18 cellular contexts compared by ENCODE assay signal in the genomic region with DNA sequence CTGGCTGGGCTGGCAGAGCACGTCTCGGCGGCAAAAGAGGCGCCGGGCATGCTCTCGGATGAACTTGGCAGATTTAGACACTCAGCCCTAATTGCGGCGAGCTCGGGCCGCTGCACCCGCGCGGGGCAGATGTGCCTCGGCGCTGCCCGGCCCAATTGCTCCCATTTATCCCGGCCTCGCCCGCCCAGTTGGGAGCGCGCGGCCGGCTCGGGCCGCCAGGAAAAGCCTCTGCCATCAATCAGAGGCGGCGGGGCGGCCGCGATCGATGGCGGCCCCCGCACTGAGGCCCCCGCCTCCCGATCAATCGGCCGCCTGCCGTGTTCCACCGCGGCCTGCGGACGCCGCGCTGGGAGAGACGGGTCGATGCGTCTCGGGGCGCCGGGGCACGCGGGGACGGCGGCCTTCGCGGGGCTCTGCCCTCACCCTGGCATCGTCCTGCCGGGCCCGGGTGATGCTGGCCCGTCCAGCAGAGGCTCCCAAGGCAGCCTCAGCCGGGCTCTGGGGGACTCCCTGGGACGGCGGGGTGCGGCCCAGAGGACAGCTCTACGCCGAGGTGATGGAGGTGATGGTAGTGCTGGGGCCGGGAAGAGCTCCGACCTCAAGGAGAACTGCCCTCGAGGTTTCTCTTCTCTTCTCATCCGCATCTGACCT.
DNase-seq lines count a peak whose midpoint lies in the region; ATAC-seq and TF ChIP-seq lines count a peak whose summit lies in the region.
"Had no signal": no experiment of that assay in that cellular context is flagged by ENCODE, and none has a peak within 500 bp of the region (broad histone marks: within the 10 kb centered on the region; RNA-seq: fewer than 3 reads in every experiment).

No MANE protein-coding gene starts in this region.

- no peaks in the 10 kb centered on the region for H3K9me3 Mint-ChIP-seq in endodermal cell
- H3K9me3 Mint-ChIP-seq: activated T-helper 1 cell treated with anti-CD3 and anti-CD28 coated beads, Interleukin-12 subunit alpha, Interleukin-12 subunit beta, Interleukin-2, Interleukin-4 antibody, amounts not matched to agents 30 ng/mL and 10 ng/mL and 1 ng/mL, durations not matched to agents 14 hours and 24 hours and 36 hours; central memory CD8-positive, alpha-beta T cell; T-cell had no signal

- H3K27me3 ChIP-seq in endodermal cell (ENCODE audit: control insufficient read depth, insufficient read depth, low read length, poor library complexity, severe bottlenecking) (peaks cover 68% of the 10 kb centered on the region), lung (ENCODE audit: control insufficient read depth, insufficient read depth) (peaks cover 15% of the 10 kb centered on the region), suprapubic skin (peaks cover 35% of the 10 kb centered on the region)

- H3K27ac ChIP-seq in endodermal cell (ENCODE audit: low read depth, low read length) (no peak overlapping the region), lung (ENCODE audit: low read depth in 1 of 2, low read length in 1 of 2) (no peak overlapping the region), suprapubic skin (no peak overlapping the region)
- H3K27ac ChIP-seq: 22Rv1, VCaP had no signal

- H3K27me3 Mint-ChIP-seq in endodermal cell (ENCODE audit: insufficient read depth) = peaks cover 72% of the 10 kb centered on the region

- no peak for TF ChIP-seq CTCF in endodermal cell (conservative IDR thresholded peaks at IDR 0.05)
- no peak for TF ChIP-seq CTCF in lung (IDR thresholded peaks at IDR 0.05; ENCODE audit: control extremely low read depth, extremely low read depth)
- TF ChIP-seq CTCF in suprapubic skin (IDR thresholded peaks at IDR 0.05) = no peak

- H3K36me3 ChIP-seq in endodermal cell (ENCODE audit: control insufficient read depth, insufficient read depth, low read length) (no peaks in the 10 kb centered on the region), lung (ENCODE audit: control insufficient read depth in 2 of 2, insufficient read depth in 2 of 2, low read length in 2 of 2) (no peaks in the 10 kb centered on the region), suprapubic skin (no peaks in the 10 kb centered on the region)

- H3K9ac ChIP-seq in endodermal cell (ENCODE audit: extremely low read depth, low read length, poor library complexity, severe bottlenecking) = no peak overlapping the region

- no peaks in the 10 kb centered on the region for H3K4me1 Mint-ChIP-seq in endodermal cell
- H3K4me1 Mint-ChIP-seq: central memory CD8-positive, alpha-beta T cell; T-cell had no signal

- TF ChIP-seq POLR2A in suprapubic skin (IDR thresholded peaks at IDR 0.05) = no peak

- no peaks in the 10 kb centered on the region for H3K36me3 Mint-ChIP-seq in endodermal cell (ENCODE audit: low read depth)
- H3K36me3 Mint-ChIP-seq: T-cell had no signal

- 9 to 10% methylated on average over 18 to 70 of the region's 70 CpGs for WGBS in endodermal cell (ENCODE audit: insufficient coverage in 1 of 2, insufficient read length in 1 of 2), 2 experiments
- WGBS in lung, 2 donors = 2 to 5% methylated on average over 50 to 70 of the region's 70 CpGs
- WGBS in suprapubic skin = 7% methylated on average over 9 of the region's 70 CpGs

- no peak overlapping the region for H3K27ac Mint-ChIP-seq in endodermal cell
- H3K27ac Mint-ChIP-seq: activated T-helper 1 cell treated with anti-CD3 and anti-CD28 coated beads, Interleukin-12 subunit alpha, Interleukin-12 subunit beta, Interleukin-2, Interleukin-4 antibody, amounts not matched to agents 30 ng/mL and 10 ng/mL and 1 ng/mL, durations not matched to agents 14 hours and 24 hours and 36 hours; T-cell had no signal

- no peak for TF ChIP-seq EP300 in suprapubic skin (IDR thresholded peaks at IDR 0.05)

- peak overlapping the region; percentile 48 for H3K4me3 Mint-ChIP-seq in endodermal cell
- H3K4me3 Mint-ChIP-seq: activated T-helper 1 cell treated with anti-CD3 and anti-CD28 coated beads, Interleukin-12 subunit alpha, Interleukin-12 subunit beta, Interleukin-2, Interleukin-4 antibody, amounts not matched to agents 30 ng/mL and 10 ng/mL and 1 ng/mL, durations not matched to agents 14 hours and 24 hours and 36 hours; central memory CD8-positive, alpha-beta T cell; T-cell had no signal

- DNase-seq in DMS 273 (lab: John Stamatoyannopoulos, UW; ENCODE audit: unreplicated experiment) = peak; percentile 62
- no peak for DNase-seq in DMS 273 treated with DMSO at 0.1 percent for 48 hours (lab: John Stamatoyannopoulos, UW)
- DNase-seq in endodermal cell = peak; percentile 68
- DNase-seq in lung (ENCODE audit: low spot score) = peak; percentile 9
- DNase-seq in suprapubic skin (ENCODE audit: low spot score in 2 of 2) = no peak
- DNase-seq in activated CD4-positive, alpha-beta T cell treated with anti-CD3 and anti-CD28 coated beads for 48 hours = no peak
- DNase-seq in stimulated activated CD4-positive, alpha-beta T cell treated with anti-CD3 and anti-CD28 coated beads, Interleukin-2, amount 100 ng/mL, for 48 hours = no peak
- DNase-seq: DMS153, KBM-7, NCI-H1092, NCI-H2107, NCI-H82, T-cell had no signal

- H3K4me3 ChIP-seq in endodermal cell (ENCODE audit: low read length) (no peak overlapping the region), lung (no peak overlapping the region), suprapubic skin (peak overlapping the region; percentile 26)

- H3K4me1 ChIP-seq in endodermal cell (ENCODE audit: control insufficient read depth, insufficient read depth, low read length) = peaks cover 4% of the 10 kb centered on the region
- peaks cover 0 to 3% of the 10 kb centered on the region in 2 donors for H3K4me1 ChIP-seq in lung (ENCODE audit: control insufficient read depth in 2 of 2, insufficient read depth in 2 of 2, low read length in 2 of 2)
- peaks cover 6% of the 10 kb centered on the region for H3K4me1 ChIP-seq in suprapubic skin

- H3K9me3 ChIP-seq in endodermal cell (ENCODE audit: control insufficient read depth, low read length) (no peaks in the 10 kb centered on the region), lung (ENCODE audit: control insufficient read depth in 2 of 2, insufficient read depth in 1 of 2, low read length in 1 of 2) (peaks cover 0 to 7% of the 10 kb centered on the region in 2 donors), suprapubic skin (no peaks in the 10 kb centered on the region)

- no peak for ATAC-seq in lung (ENCODE audit: insufficient read depth, low FRiP score)
- ATAC-seq in HG03457 (IDR thresholded peaks at IDR 0.05; ENCODE audit: unreplicated experiment) = no peak
- ATAC-seq: T-cell had no signal

Comparison
In these comparisons a context has a peak if more than half of its experiments do, and no peak if none do; other contexts are left out.
1. DNase-seq: peak in DMS 273 (single experiment), endodermal cell (single experiment) and lung (single experiment); none in DMS 273 treated with DMSO at 0.1 percent for 48 hours (single experiment), suprapubic skin (0 of 2), activated CD4-positive, alpha-beta T cell treated with anti-CD3 and anti-CD28 coated beads for 48 hours (single experiment) and stimulated activated CD4-positive, alpha-beta T cell treated with anti-CD3 and anti-CD28 coated beads, Interleukin-2, amount 100 ng/mL, for 48 hours (0 of 2).